In the genomic region with DNA sequence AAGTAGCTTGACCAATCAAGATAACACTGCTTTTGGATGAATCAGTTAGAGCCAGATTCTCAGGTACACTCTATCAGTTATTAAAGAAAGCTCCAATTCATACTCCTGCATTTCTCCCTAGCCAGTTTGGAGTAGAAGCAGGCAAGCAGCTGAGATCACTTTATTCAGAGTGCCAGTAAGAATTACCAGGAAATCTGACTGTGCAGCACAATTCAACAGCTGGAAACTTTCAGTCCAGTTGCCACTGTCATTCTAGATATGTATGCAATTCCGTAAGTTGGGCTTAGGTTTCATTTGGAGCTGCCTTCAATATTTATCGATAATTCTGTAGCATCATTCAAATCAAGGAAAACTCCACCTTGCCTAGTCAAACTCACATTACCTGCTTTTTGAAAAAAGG, we compare ENCODE assay signal across 1 cellular context.
TF ChIP-seq lines count a peak whose summit lies in the region.

No MANE protein-coding gene starts in this region.

TF ChIP-seq in H1, 55 proteins besides CTCF, POLR2A, EP300 and RAD21 (continued from another document):
- TF ChIP-seq PHF8 (conservative IDR thresholded peaks at IDR 0.05; ENCODE audit: low read depth, low read length), result no peak
- no peak for TF ChIP-seq MAFK (IDR thresholded peaks at IDR 0.05; ENCODE audit: low read depth, low read length)
- TF ChIP-seq CHD1 (IDR thresholded peaks at IDR 0.05; ENCODE audit: low read depth, low read length), result no peak
- TF ChIP-seq, protein P1, sequence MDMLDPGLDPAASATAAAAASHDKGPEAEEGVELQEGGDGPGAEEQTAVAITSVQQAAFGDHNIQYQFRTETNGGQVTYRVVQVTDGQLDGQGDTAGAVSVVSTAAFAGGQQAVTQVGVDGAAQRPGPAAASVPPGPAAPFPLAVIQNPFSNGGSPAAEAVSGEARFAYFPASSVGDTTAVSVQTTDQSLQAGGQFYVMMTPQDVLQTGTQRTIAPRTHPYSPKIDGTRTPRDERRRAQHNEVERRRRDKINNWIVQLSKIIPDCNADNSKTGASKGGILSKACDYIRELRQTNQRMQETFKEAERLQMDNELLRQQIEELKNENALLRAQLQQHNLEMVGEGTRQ (IDR thresholded peaks at IDR 0.05; ENCODE audit: low read length), result no peak
- TF ChIP-seq SP4 (IDR thresholded peaks at IDR 0.05; ENCODE audit: low read length), result no peak
- TF ChIP-seq RXRA (IDR thresholded peaks at IDR 0.05; ENCODE audit: insufficient read depth, low read depth, low read length), result no peak
